ENCODE assay signal across 1 cellular context in the genomic region with DNA sequence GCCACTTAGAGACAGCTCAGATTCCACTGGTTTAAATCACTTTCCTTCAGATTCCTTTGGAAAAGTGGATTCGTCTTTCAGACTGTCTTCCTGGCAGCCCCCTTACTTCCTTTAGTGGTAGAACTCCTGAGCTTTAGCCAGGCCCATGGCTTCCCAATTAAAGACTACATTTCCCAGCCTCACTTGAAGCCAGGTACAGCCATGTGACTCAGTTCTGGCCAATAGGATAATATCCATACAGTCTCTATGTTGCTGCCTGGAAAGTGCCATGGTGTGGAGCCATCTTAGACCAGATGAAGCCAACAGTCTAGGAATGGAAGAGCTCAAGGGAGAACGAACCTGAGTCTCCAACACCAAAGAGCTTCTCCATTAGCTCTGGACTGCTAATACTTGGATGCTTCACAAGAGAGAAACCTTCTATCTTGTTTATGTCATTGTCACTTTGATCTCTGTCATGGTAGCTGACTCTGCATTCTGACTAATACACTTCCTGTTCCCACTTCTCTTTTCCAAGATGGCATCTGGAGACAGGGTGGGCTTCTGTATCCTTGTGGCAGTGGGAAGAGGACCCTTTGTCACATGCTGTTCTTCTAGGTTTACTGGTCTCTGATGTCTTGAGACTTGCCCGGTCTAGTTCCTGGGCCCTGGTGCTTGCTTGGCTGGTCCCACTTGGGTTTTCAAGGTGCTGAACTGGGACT.
TF ChIP-seq lines count a peak whose summit lies in the region.

No MANE protein-coding gene starts in this region.

TF ChIP-seq in SK-N-SH, 30 proteins besides CTCF, POLR2A, EP300 and RAD21 (continued from another document):
- TF ChIP-seq, protein P1, sequence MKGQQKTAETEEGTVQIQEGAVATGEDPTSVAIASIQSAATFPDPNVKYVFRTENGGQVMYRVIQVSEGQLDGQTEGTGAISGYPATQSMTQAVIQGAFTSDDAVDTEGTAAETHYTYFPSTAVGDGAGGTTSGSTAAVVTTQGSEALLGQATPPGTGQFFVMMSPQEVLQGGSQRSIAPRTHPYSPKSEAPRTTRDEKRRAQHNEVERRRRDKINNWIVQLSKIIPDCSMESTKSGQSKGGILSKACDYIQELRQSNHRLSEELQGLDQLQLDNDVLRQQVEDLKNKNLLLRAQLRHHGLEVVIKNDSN (IDR thresholded peaks at IDR 0.05; ENCODE audit: borderline replicate concordance, low read depth): peak; percentile 82
